ENCODE assay signal across 1 cellular context in genomic region chr4:1232661-1233621, GRCh38.
TF ChIP-seq lines count a peak whose summit lies in the region.

No MANE protein-coding gene starts in this region.

TF ChIP-seq in K562, 482 proteins besides CTCF, POLR2A, EP300 and RAD21:
- peak; percentile 79 for TF ChIP-seq RFX1 (IDR thresholded peaks at IDR 0.05)
- no peak for TF ChIP-seq ZNF655 (CRISPR knock-in tag; IDR thresholded peaks at IDR 0.05)
